ENCODE assay signal across 16 cellular contexts in the genomic region with DNA sequence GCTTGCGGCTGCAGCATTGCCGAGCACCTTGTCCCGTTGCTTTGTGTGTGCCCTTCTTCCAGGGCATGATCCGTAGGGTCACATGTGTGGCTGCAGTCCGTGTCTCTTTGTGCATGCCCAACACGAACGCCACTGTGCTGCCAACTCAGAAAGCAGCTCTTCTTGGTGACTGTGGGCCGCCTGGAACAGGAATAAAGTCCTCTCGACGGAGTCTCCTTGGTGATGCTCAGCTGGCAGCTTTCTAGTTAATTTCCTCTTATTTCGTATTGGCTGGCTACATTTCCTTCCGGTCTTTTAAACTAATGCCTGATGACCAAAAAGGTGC. TPM values are rescaled to one million over a fixed set of nuclear protein-coding genes. Genes with fewer than 3 reads are reported as not detected.
DNase-seq lines count a peak whose midpoint lies in the region; TF ChIP-seq lines count a peak whose summit lies in the region.
"Had no signal": no experiment of that assay in that cellular context is flagged by ENCODE, and none has a peak within 500 bp of the region (broad histone marks: within the 10 kb centered on the region; RNA-seq: fewer than 3 reads in every experiment).

No MANE protein-coding gene starts in this region.

- POLR2A ChIA-PET in MCF 10A (lab: Yijun Ruan, JAX), result no interaction called here
- POLR2A ChIA-PET in SK-N-SH (lab: Yijun Ruan, JAX), result no interaction called here

- peaks cover 0 to 5% of the 10 kb centered on the region in 2 donors for H3K4me1 ChIP-seq in breast epithelium
- H3K4me1 ChIP-seq in neuronal stem cell (ENCODE audit: control insufficient read depth in 2 of 2, insufficient read depth in 1 of 2, low read depth in 1 of 2, low read length in 2 of 2), result peaks cover 2 to 4% of the 10 kb centered on the region in 2 donors
- peaks cover 0 to 10% of the 10 kb centered on the region in 2 experiments; a peak in 1 of 4 replicates for H3K4me1 ChIP-seq in SK-N-SH (ENCODE audit: control insufficient read depth in 1 of 2, insufficient read depth in 2 of 2, low read depth in 1 of 2, low read length in 1 of 2)

- BruUV-seq in MCF 10A (replicated peaks; lab: Mats Ljungman, UMichigan), result no TSS peak

- TF ChIP-seq CTCF in MCF 10A (IDR thresholded peaks at IDR 0.05; ENCODE audit: unreplicated experiment) (no peak), breast epithelium (IDR thresholded peaks at IDR 0.05) (no peak), SK-N-SH (IDR thresholded peaks at IDR 0.05) (no peak)

- H3K18ac ChIP-seq in neuronal stem cell (ENCODE audit: low read length), result no peak overlapping the region

- no peak overlapping the region for H3K4ac ChIP-seq in neuronal stem cell (ENCODE audit: low read length)

- peaks cover 4% of the 10 kb centered on the region for H3K36me3 ChIP-seq in breast epithelium
- peaks cover 32 to 79% of the 10 kb centered on the region in 2 donors for H3K36me3 ChIP-seq in neuronal stem cell (replicated peaks in 1 of 2; ENCODE audit: control insufficient read depth in 2 of 2, insufficient read depth in 2 of 2, low read length in 2 of 2)
- peaks cover 56 to 72% of the 10 kb centered on the region in 2 experiments for H3K36me3 ChIP-seq in SK-N-SH (replicated peaks in 1 of 2; ENCODE audit: control insufficient read depth in 1 of 2, insufficient read depth in 2 of 2, low read length in 1 of 2)

- no peak overlapping the region for H2BK15ac ChIP-seq in neuronal stem cell (ENCODE audit: low read length)

- H3K9me3 ChIP-seq in breast epithelium, result peaks cover 13 to 16% of the 10 kb centered on the region in 2 donors
- H3K9me3 ChIP-seq in neuronal stem cell (replicated peaks in 1 of 2; ENCODE audit: control insufficient read depth in 2 of 2, insufficient read depth in 1 of 2, low read depth in 1 of 2, low read length in 2 of 2), result peaks cover 9 to 38% of the 10 kb centered on the region in 2 donors
- H3K9me3 ChIP-seq in SK-N-SH, result peaks cover 11% of the 10 kb centered on the region

- CTCF ChIA-PET in MCF 10A (lab: Yijun Ruan, JAX) (interaction anchor here (0.7 kb wide), 1 partner anchor 140 kb away, joined by 3 read pairs; no protein-coding TSS in a partner anchor), SK-N-SH (lab: Yijun Ruan, JAX) (interaction anchor here (1.3 kb wide), 1 partner anchor 10 kb away, joined by 3 read pairs; no protein-coding TSS in a partner anchor)

- H3K9ac ChIP-seq in neuronal stem cell (ENCODE audit: low read depth, low read length, poor library complexity) (peak overlapping the region; percentile 53), SK-N-SH (no peak overlapping the region)

- H2BK120ac ChIP-seq in neuronal stem cell (ENCODE audit: low read depth, low read length), result no peak overlapping the region

- no peak overlapping the region for H2AFZ ChIP-seq in neuronal stem cell (ENCODE audit: low read length)
- H2AFZ ChIP-seq in SK-N-SH (ENCODE audit: low read depth), result no peak overlapping the region

- TF ChIP-seq EP300 in SK-N-SH (IDR thresholded peaks at IDR 0.05; ENCODE audit: borderline replicate concordance in 1 of 2, low read depth in 1 of 2, low read length in 1 of 2), result no peak

- intact Hi-C loops in MCF 10A (cut with micrococcal nuclease) (loop anchor here (10.0 kb wide), 1 partner anchor 456 kb away; no protein-coding TSS in a partner anchor), breast epithelium (cut with DNase I; ENCODE audit: low total_unique reads) (no loop called here)

- H3K27ac ChIP-seq in breast epithelium (no peak overlapping the region), neuronal stem cell (replicated peaks; ENCODE audit: low read length) (no peak overlapping the region), SK-N-SH (ENCODE audit: low read depth in 2 of 2, low read length in 1 of 2) (no peak overlapping the region)

- H3K36me3 Mint-ChIP-seq in MCF 10A (ENCODE audit: insufficient read depth, unreplicated experiment), result peaks cover 75% of the 10 kb centered on the region

- WGBS in neuronal stem cell (ENCODE audit: extremely low coverage in 2 of 2, insufficient read length in 2 of 2, insufficient replicate concordance in 1 of 2), 2 donors, result no CpG with 5 or more reads among the region's 12 CpGs
- WGBS in SK-N-SH (ENCODE audit: low lambda C conversion rate), result 94% methylated on average over 12 of the region's 12 CpGs

- no peak overlapping the region for H3K4me3 Mint-ChIP-seq in MCF 10A (ENCODE audit: unreplicated experiment)

- peak overlapping the region; percentile 25 for H3K27ac Mint-ChIP-seq in MCF 10A (ENCODE audit: low read depth, unreplicated experiment)

- H2AK5ac ChIP-seq in neuronal stem cell (ENCODE audit: low read depth, low read length), result no peak overlapping the region

- no peaks in the 10 kb centered on the region for H3F3A ChIP-seq in SK-N-SH (replicated peaks; ENCODE audit: insufficient read depth)

- H3K27me3 ChIP-seq in breast epithelium (no peaks in the 10 kb centered on the region), neuronal stem cell (ENCODE audit: control insufficient read depth in 3 of 3, insufficient read depth in 3 of 3, low read depth in 1 of 3, low read length in 3 of 3) (no peaks in the 10 kb centered on the region), SK-N-SH (ENCODE audit: insufficient read depth) (no peaks in the 10 kb centered on the region)

- DNase-seq in MCF 10A (ENCODE audit: unreplicated experiment), result no peak
- DNase-seq in breast epithelium (ENCODE audit: low spot score in 2 of 2), result no peak
- DNase-seq in dermis blood vessel endothelial cell, result peak; percentile 36
- DNase-seq in neuronal stem cell (ENCODE audit: low spot score), result no peak
- no peak for DNase-seq in cerebellar cortex (ENCODE audit: low spot score)
- no peak for DNase-seq in SK-N-SH
- DNase-seq in NCI-H2196 treated with DMSO at 0.1 percent for 48 hours (lab: John Stamatoyannopoulos, UW; ENCODE audit: unreplicated experiment), result no peak
- DNase-seq in stimulated activated CD4-positive, alpha-beta T cell treated with anti-CD3 and anti-CD28 coated beads, Interleukin-1b, Interleukin-23, amount 100 ng/mL, for 48 hours, result no peak
- DNase-seq: CD4-positive, CD25-positive, alpha-beta regulatory T cell; DMS79 treated with DMSO at 0.1 percent for 48 hours; Karpas-422; NCI-H1930; NCI-H2171 treated with DMSO at 0.1 percent for 48 hours; NCI-H510A treated with DMSO at 0.1 percent for 48 hours; OCI-M1; RPMI8226 had no signal

- no peak overlapping the region for H2BK12ac ChIP-seq in neuronal stem cell (ENCODE audit: low read length)

- no peaks in the 10 kb centered on the region; the same call in 1 of the 2 replicates for H4K20me1 ChIP-seq in SK-N-SH (ENCODE audit: insufficient read depth)

- H3K79me1 ChIP-seq in neuronal stem cell (ENCODE audit: low read depth, low read length), result peaks cover 8% of the 10 kb centered on the region

- H3K4me2 ChIP-seq in neuronal stem cell (ENCODE audit: insufficient read depth, low read length, poor library complexity, severe bottlenecking) (no peak overlapping the region), SK-N-SH (no peak overlapping the region)

- H3K79me2 ChIP-seq in SK-N-SH (ENCODE audit: insufficient read depth), result peaks cover 42% of the 10 kb centered on the region

- no peak overlapping the region for H3K4me3 ChIP-seq in breast epithelium
- H3K4me3 ChIP-seq in neuronal stem cell (ENCODE audit: low read length in 2 of 2), result no peak overlapping the region
- no peak overlapping the region for H3K4me3 ChIP-seq in SK-N-SH (ENCODE audit: low read depth in 2 of 2, low read length in 1 of 2)

- no peak for TF ChIP-seq POLR2A in breast epithelium (IDR thresholded peaks at IDR 0.05)

- H3K9me3 Mint-ChIP-seq in MCF 10A (ENCODE audit: unreplicated experiment), result no peaks in the 10 kb centered on the region

- no peak overlapping the region for H4K8ac ChIP-seq in neuronal stem cell (ENCODE audit: low read depth, low read length)

- no peak overlapping the region for H3K14ac ChIP-seq in neuronal stem cell (ENCODE audit: low read length)

- peaks cover 28% of the 10 kb centered on the region for H3K4me1 Mint-ChIP-seq in MCF 10A (ENCODE audit: insufficient read depth, unreplicated experiment)

- TF ChIP-seq RAD21 in SK-N-SH (IDR thresholded peaks at IDR 0.05; ENCODE audit: low read length), result no peak

- H4K91ac ChIP-seq in neuronal stem cell (ENCODE audit: low read depth, low read length, poor library complexity), result no peak overlapping the region

- peak overlapping the region; percentile 50 for H3K23ac ChIP-seq in neuronal stem cell (ENCODE audit: low read depth, low read length, poor library complexity)

- H3K27me3 Mint-ChIP-seq in MCF 10A (ENCODE audit: insufficient read depth, unreplicated experiment), result no peaks in the 10 kb centered on the region
- H3K27me3 Mint-ChIP-seq: CD4-positive, CD25-positive, alpha-beta regulatory T cell had no signal

- H3K9me2 ChIP-seq in SK-N-SH, result no peaks in the 10 kb centered on the region

- no peak overlapping the region for H2BK5ac ChIP-seq in neuronal stem cell (ENCODE audit: low read length)

TF ChIP-seq in SK-N-SH, 30 proteins besides CTCF, POLR2A, EP300 and RAD21 (continues in another document):
- TF ChIP-seq, protein P1, sequence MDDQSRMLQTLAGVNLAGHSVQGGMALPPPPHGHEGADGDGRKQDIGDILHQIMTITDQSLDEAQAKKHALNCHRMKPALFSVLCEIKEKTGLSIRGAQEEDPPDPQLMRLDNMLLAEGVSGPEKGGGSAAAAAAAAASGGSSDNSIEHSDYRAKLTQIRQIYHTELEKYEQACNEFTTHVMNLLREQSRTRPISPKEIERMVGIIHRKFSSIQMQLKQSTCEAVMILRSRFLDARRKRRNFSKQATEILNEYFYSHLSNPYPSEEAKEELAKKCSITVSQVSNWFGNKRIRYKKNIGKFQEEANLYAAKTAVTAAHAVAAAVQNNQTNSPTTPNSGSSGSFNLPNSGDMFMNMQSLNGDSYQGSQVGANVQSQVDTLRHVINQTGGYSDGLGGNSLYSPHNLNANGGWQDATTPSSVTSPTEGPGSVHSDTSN (IDR thresholded peaks at IDR 0.05), result no peak
- no peak for TF ChIP-seq RFX5 (IDR thresholded peaks at IDR 0.05; ENCODE audit: low read length)
- no peak for TF ChIP-seq POLR2AphosphoS5 (IDR thresholded peaks at IDR 0.05; ENCODE audit: low read depth, low read length)

RNA-seq across cellular contexts. Expression of a gene that starts 5.8 kb away (rescaled TPM):
- 44.1 and 49.6 TPM in 2 replicates for total RNA-seq in MCF 10A (2022)
- total RNA-seq in breast epithelium, result 10 to 100 TPM; 49.8 to 63.7 (median 53.3) TPM
- 44.3 and 52.1 TPM in 2 replicates for total RNA-seq in dermis blood vessel endothelial cell
- polyA plus RNA-seq in neuronal stem cell (2013, experiment 1 of 2), result 18.9 TPM
- 18.7 TPM for polyA plus RNA-seq in neuronal stem cell (2013, experiment 2 of 2)
- polyA plus RNA-seq in SK-N-SH (2012; rRNA removed), result 23.0 and 25.7 TPM in 2 replicates
- polyA plus RNA-seq in SK-N-SH (2012; cell fraction: cytosol; rRNA removed), result 12.9 and 16.6 TPM in 2 replicates
- 58.8 and 60.0 TPM in 2 replicates for polyA plus RNA-seq in SK-N-SH (2012; cell fraction: nucleus; rRNA removed)
